ENCODE assay signal across 17 cellular contexts in genomic region chr5:42648910-42649309, GRCh38.
DNase-seq lines count a peak whose midpoint lies in the region; ATAC-seq and TF ChIP-seq lines count a peak whose summit lies in the region.
"Had no signal": no experiment of that assay in that cellular context is flagged by ENCODE, and none has a peak within 500 bp of the region (broad histone marks: within the 10 kb centered on the region; RNA-seq: fewer than 3 reads in every experiment).

No MANE protein-coding gene starts in this region.

- ATAC-seq in PC-3, result peak; percentile 48; the same call in 1 of the 2 replicates
- ATAC-seq in psoas muscle, result peak in 3 of 4 donors; percentile 52 to 77 (median 61)
- ATAC-seq in activated T-cell treated with anti-CD3 and anti-CD28 coated beads, Interleukin-2, amount 50 U/mL, for 4 hours, result no peak
- ATAC-seq in GM19328 (IDR thresholded peaks at IDR 0.05; ENCODE audit: unreplicated experiment), result no peak
- ATAC-seq: CD8-positive, alpha-beta T cell had no signal

- H3K4me3 ChIP-seq in PC-3 (ENCODE audit: low read length) (no peak overlapping the region), mesenchymal stem cell (ENCODE audit: insufficient read depth in 1 of 2, low read depth in 1 of 2, low read length in 2 of 2) (no peak overlapping the region), psoas muscle (no peak overlapping the region)
- H3K4me3 ChIP-seq: BLaER1 treated with 17β-estradiol and CSF1 and Interleukin-3, amounts not matched to agents 10 nM and 100 nM had no signal

- intact Hi-C loops in PC-3 (cut with micrococcal nuclease), result no loop called here
- intact Hi-C loops in psoas muscle (cut with DNase I), result no loop called here

- H3K4me2 ChIP-seq in PC-3 (ENCODE audit: low read length), result no peak overlapping the region
- H3K4me2 ChIP-seq in mesenchymal stem cell (ENCODE audit: low read length, poor library complexity, severe bottlenecking), result no peak overlapping the region

- H3K27me3 Mint-ChIP-seq in activated T-cell treated with anti-CD3 and anti-CD28 coated beads, Interleukin-2, amount 50 U/mL, for 4 hours (ENCODE audit: low read depth), result peaks cover 6% of the 10 kb centered on the region
- H3K27me3 Mint-ChIP-seq: B cell had no signal

- H3K9me2 ChIP-seq in PC-3 (replicated peaks; ENCODE audit: low read length), result no peaks in the 10 kb centered on the region

- POLR2A ChIA-PET in PC-3 (lab: Charles Lee; ENCODE audit: unreplicated experiment), result no interaction called here

- H3K9ac ChIP-seq in PC-3 (ENCODE audit: low read length) (no peak overlapping the region), mesenchymal stem cell (ENCODE audit: low read length) (peak overlapping the region; percentile 9)
- H3K9ac ChIP-seq: BLaER1 treated with 17β-estradiol and CSF1 and Interleukin-3, amounts not matched to agents 10 nM and 100 nM had no signal

- H3K79me2 ChIP-seq in PC-3 (ENCODE audit: low read length), result no peaks in the 10 kb centered on the region

- H3K9me3 ChIP-seq in PC-3 (ENCODE audit: low read length), result no peaks in the 10 kb centered on the region
- no peaks in the 10 kb centered on the region for H3K9me3 ChIP-seq in mesenchymal stem cell (ENCODE audit: control insufficient read depth, low read length)
- no peaks in the 10 kb centered on the region for H3K9me3 ChIP-seq in psoas muscle
- H3K9me3 ChIP-seq: BLaER1 treated with 17β-estradiol and CSF1 and Interleukin-3, amounts not matched to agents 10 nM and 100 nM; Caco-2 had no signal

- no peaks in the 10 kb centered on the region for H4K20me1 ChIP-seq in PC-3 (ENCODE audit: low read length)
- H4K20me1 ChIP-seq: BLaER1 treated with 17β-estradiol and CSF1 and Interleukin-3, amounts not matched to agents 10 nM and 100 nM had no signal

- H3K18ac ChIP-seq in mesenchymal stem cell (ENCODE audit: low read depth in 1 of 2, low read length in 2 of 2), result no peak overlapping the region

- H3K23ac ChIP-seq in mesenchymal stem cell (ENCODE audit: low read length in 2 of 2), result no peak overlapping the region

- TF ChIP-seq CTCF in PC-3 (conservative IDR thresholded peaks at IDR 0.05; ENCODE audit: low read depth, low read length), result no peak
- no peak for TF ChIP-seq CTCF in psoas muscle (IDR thresholded peaks at IDR 0.05)

- no peak overlapping the region for H2BK15ac ChIP-seq in mesenchymal stem cell (ENCODE audit: low read depth, poor library complexity, severe bottlenecking)

- no peak overlapping the region for H2BK12ac ChIP-seq in mesenchymal stem cell (ENCODE audit: low read length in 2 of 2)

- H3K36me3 ChIP-seq in PC-3 (ENCODE audit: low read depth, low read length) (no peaks in the 10 kb centered on the region), mesenchymal stem cell (ENCODE audit: control insufficient read depth in 1 of 2, insufficient read depth in 2 of 2, low read depth in 1 of 2, low read length in 2 of 2) (no peaks in the 10 kb centered on the region), psoas muscle (ENCODE audit: insufficient read depth in 1 of 2, low read depth in 1 of 2) (no peaks in the 10 kb centered on the region)
- H3K36me3 ChIP-seq: BLaER1 treated with 17β-estradiol and CSF1 and Interleukin-3, amounts not matched to agents 10 nM and 100 nM had no signal

- no peaks in the 10 kb centered on the region for H3K36me3 Mint-ChIP-seq in activated T-cell treated with anti-CD3 and anti-CD28 coated beads, Interleukin-2, amount 50 U/mL, for 4 hours (ENCODE audit: insufficient read depth)
- H3K36me3 Mint-ChIP-seq: CD8-positive, alpha-beta T cell had no signal

- no peak overlapping the region for H4K8ac ChIP-seq in mesenchymal stem cell (ENCODE audit: low read length)

- no peak overlapping the region for H3K4me3 Mint-ChIP-seq in activated T-cell treated with anti-CD3 and anti-CD28 coated beads, Interleukin-2, amount 50 U/mL, for 4 hours
- H3K4me3 Mint-ChIP-seq: B cell; CD4-positive, alpha-beta T cell; CD8-positive, alpha-beta T cell had no signal

- no peaks in the 10 kb centered on the region for H3K4me1 Mint-ChIP-seq in activated T-cell treated with anti-CD3 and anti-CD28 coated beads, Interleukin-2, amount 50 U/mL, for 4 hours (ENCODE audit: low read depth)

- no peak overlapping the region for H4K91ac ChIP-seq in mesenchymal stem cell (ENCODE audit: low read length)

- no peaks in the 10 kb centered on the region for H3K79me1 ChIP-seq in mesenchymal stem cell (replicated peaks; ENCODE audit: low read length, poor library complexity, severe bottlenecking)

- CTCF ChIA-PET in PC-3 (lab: Charles Lee), result interaction anchor here (0.6 kb wide), 1 partner anchor 421 kb away, joined by 4 read pairs; no protein-coding TSS in a partner anchor

- H3K27ac ChIP-seq in PC-3 (ENCODE audit: low read length) (no peak overlapping the region), mesenchymal stem cell (ENCODE audit: low read length, poor library complexity, severe bottlenecking) (no peak overlapping the region), psoas muscle (peak overlapping the region; percentile 23)
- H3K27ac ChIP-seq: BLaER1 treated with 17β-estradiol and CSF1 and Interleukin-3, amounts not matched to agents 10 nM and 100 nM; C4-2B had no signal

- no peak overlapping the region for H3K4ac ChIP-seq in mesenchymal stem cell (ENCODE audit: low read depth in 1 of 2, low read length in 2 of 2)

- no peak overlapping the region for H2AFZ ChIP-seq in PC-3 (ENCODE audit: low read length)
- no peak overlapping the region for H2AFZ ChIP-seq in mesenchymal stem cell (ENCODE audit: low read depth, low read length)

- 60% methylated on average over 1 of the region's 1 CpG for WGBS in mesenchymal stem cell
- WGBS in psoas muscle, 3 donors, result 9 to 19% (median 17%) methylated on average over 1 of the region's 1 CpG

- H3K27me3 ChIP-seq in PC-3 (ENCODE audit: low read length) (no peaks in the 10 kb centered on the region), mesenchymal stem cell (ENCODE audit: control insufficient read depth in 1 of 2, insufficient read depth in 1 of 2, low read length in 2 of 2) (no peaks in the 10 kb centered on the region), psoas muscle (ENCODE audit: insufficient read depth in 3 of 3, low read length in 2 of 3) (no peaks in the 10 kb centered on the region)
- H3K27me3 ChIP-seq: BLaER1 treated with 17β-estradiol and CSF1 and Interleukin-3, amounts not matched to agents 10 nM and 100 nM had no signal

- H3K14ac ChIP-seq in mesenchymal stem cell (ENCODE audit: low read length in 2 of 2), result no peak overlapping the region

- H3K4me1 ChIP-seq in PC-3 (ENCODE audit: insufficient read depth, low read length), result no peaks in the 10 kb centered on the region
- H3K4me1 ChIP-seq in mesenchymal stem cell (ENCODE audit: control insufficient read depth, insufficient read depth, low read depth, low read length), result no peaks in the 10 kb centered on the region
- peaks cover 49% of the 10 kb centered on the region for H3K4me1 ChIP-seq in psoas muscle
- H3K4me1 ChIP-seq: Caco-2 had no signal

- no peaks in the 10 kb centered on the region for H3F3A ChIP-seq in PC-3 (ENCODE audit: low read length, unreplicated experiment)

- no peak overlapping the region for H2BK5ac ChIP-seq in mesenchymal stem cell (ENCODE audit: low read depth, low read length, poor library complexity, severe bottlenecking)

- no peak overlapping the region for H2BK120ac ChIP-seq in mesenchymal stem cell (ENCODE audit: low read depth, low read length)

- no TSS peak for BruUV-seq in PC-3 (replicated peaks; lab: Mats Ljungman, UMichigan)

- H2AK5ac ChIP-seq in mesenchymal stem cell (ENCODE audit: low read length, severe bottlenecking), result no peak overlapping the region

- DNase-seq in PC-3 (no peak), mesenchymal stem cell (no peak), psoas muscle (no peak), NCI-H1694 (lab: John Stamatoyannopoulos, UW) (no peak)
- no peak for DNase-seq in activated T-cell treated with anti-CD3 and anti-CD28 coated beads, Interleukin-2, amount 50 U/mL, for 4 hours
- DNase-seq: 8988T; AML-193; Caco-2; Calu3; CD4-positive, alpha-beta T cell; CD8-positive, alpha-beta T cell; DMS79 treated with DMSO at 0.1 percent for 48 hours; GF-D8 had no signal

- no peaks in the 10 kb centered on the region for H3K9me3 Mint-ChIP-seq in activated T-cell treated with anti-CD3 and anti-CD28 coated beads, Interleukin-2, amount 50 U/mL, for 4 hours
- H3K9me3 Mint-ChIP-seq: CD4-positive, alpha-beta T cell; CD8-positive, alpha-beta T cell had no signal

Comparison
In these comparisons a context has a peak if more than half of its experiments do, and no peak if none do; other contexts are left out.
1. ATAC-seq: peak in PC-3 (single experiment) and psoas muscle (3 of 4); none in activated T-cell treated with anti-CD3 and anti-CD28 coated beads, Interleukin-2, amount 50 U/mL, for 4 hours (0 of 2) and GM19328 (single experiment).